Comparison of ENCODE assay signal across 1 cellular context in genomic region chr12:76018672-76019071, GRCh38.
TF ChIP-seq lines count a peak whose summit lies in the region.

No MANE protein-coding gene starts in this region.

TF ChIP-seq in SK-N-SH, 30 proteins besides CTCF, POLR2A, EP300 and RAD21:
- TF ChIP-seq, protein P1, sequence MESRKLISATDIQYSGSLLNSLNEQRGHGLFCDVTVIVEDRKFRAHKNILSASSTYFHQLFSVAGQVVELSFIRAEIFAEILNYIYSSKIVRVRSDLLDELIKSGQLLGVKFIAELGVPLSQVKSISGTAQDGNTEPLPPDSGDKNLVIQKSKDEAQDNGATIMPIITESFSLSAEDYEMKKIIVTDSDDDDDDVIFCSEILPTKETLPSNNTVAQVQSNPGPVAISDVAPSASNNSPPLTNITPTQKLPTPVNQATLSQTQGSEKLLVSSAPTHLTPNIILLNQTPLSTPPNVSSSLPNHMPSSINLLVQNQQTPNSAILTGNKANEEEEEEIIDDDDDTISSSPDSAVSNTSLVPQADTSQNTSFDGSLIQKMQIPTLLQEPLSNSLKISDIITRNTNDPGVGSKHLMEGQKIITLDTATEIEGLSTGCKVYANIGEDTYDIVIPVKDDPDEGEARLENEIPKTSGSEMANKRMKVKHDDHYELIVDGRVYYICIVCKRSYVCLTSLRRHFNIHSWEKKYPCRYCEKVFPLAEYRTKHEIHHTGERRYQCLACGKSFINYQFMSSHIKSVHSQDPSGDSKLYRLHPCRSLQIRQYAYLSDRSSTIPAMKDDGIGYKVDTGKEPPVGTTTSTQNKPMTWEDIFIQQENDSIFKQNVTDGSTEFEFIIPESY (IDR thresholded peaks at IDR 0.05; ENCODE audit: borderline replicate concordance, low read depth) = no peak
- TF ChIP-seq FOSL2 (IDR thresholded peaks at IDR 0.05; ENCODE audit: borderline replicate concordance, low read depth) (no peak), SIN3A (IDR thresholded peaks at IDR 0.05; ENCODE audit: borderline replicate concordance, low read depth, low read length) (no peak), JUND (IDR thresholded peaks at IDR 0.05) (no peak), USF1 (IDR thresholded peaks at IDR 0.05; ENCODE audit: borderline replicate concordance, low read depth) (no peak), EZH2phosphoT487 (IDR thresholded peaks at IDR 0.05; ENCODE audit: borderline replicate concordance, low read depth) (no peak), FOXJ3 (CRISPR knock-in tag; IDR thresholded peaks at IDR 0.05) (no peak), GATA2 (CRISPR knock-in tag; IDR thresholded peaks at IDR 0.05) (no peak), MAX (IDR thresholded peaks at IDR 0.05; ENCODE audit: low read depth) (no peak), MXI1 (IDR thresholded peaks at IDR 0.05; ENCODE audit: low read depth, low read length) (no peak)
- TF ChIP-seq, protein P2, sequence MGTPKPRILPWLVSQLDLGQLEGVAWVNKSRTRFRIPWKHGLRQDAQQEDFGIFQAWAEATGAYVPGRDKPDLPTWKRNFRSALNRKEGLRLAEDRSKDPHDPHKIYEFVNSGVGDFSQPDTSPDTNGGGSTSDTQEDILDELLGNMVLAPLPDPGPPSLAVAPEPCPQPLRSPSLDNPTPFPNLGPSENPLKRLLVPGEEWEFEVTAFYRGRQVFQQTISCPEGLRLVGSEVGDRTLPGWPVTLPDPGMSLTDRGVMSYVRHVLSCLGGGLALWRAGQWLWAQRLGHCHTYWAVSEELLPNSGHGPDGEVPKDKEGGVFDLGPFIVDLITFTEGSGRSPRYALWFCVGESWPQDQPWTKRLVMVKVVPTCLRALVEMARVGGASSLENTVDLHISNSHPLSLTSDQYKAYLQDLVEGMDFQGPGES (IDR thresholded peaks at IDR 0.05; ENCODE audit: low read depth, low read length) = no peak
